Comparison of ENCODE assay signal across 11 cellular contexts in the genomic region with DNA sequence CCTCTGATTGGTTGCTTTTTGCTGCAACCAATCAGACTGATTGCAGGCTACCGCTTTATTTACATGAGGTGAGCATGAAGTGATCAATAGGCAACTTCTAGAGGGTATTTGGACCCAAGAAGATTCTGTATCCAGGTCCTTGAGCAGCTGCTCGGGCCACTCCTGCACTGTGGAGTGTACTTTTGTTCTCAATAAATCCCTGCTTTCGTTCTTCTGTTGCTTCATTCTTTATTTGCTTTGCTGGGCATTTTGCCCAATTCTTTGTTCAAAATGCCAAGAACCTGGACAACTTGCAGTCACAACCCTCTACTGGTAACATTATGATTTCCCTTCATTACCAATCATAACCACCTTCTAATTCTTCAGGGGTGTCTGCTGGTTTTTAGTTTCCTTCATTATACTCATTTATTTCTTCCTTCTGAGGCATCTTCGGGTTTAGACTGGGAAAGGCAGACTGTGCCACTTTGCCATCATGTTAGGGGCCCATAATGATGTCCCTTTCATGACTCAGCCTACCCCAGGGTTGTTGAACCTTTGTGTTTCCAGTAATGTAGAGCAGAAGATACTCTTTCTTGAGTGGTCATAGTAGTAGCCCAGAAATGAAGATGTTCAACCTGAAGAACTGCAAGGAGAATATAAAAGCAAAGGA. TPM values are rescaled to one million over a fixed set of nuclear protein-coding genes. Genes with fewer than 3 reads are reported as not detected.
DNase-seq lines count a peak whose midpoint lies in the region; ATAC-seq and TF ChIP-seq lines count a peak whose summit lies in the region.
"Had no signal": no experiment of that assay in that cellular context is flagged by ENCODE, and none has a peak within 500 bp of the region (broad histone marks: within the 10 kb centered on the region; RNA-seq: fewer than 3 reads in every experiment).

No MANE protein-coding gene starts in this region.

- H3K4me3 ChIP-seq in subcutaneous abdominal adipose tissue (ENCODE audit: low read depth in 1 of 5, low read length in 5 of 5) (peak overlapping the region in 2 of 5 donors; percentile 37 to 39), spleen (no peak overlapping the region)
- H3K4me3 ChIP-seq: GM12878 had no signal

- H3K36me3 ChIP-seq in subcutaneous abdominal adipose tissue (ENCODE audit: control insufficient read depth in 5 of 5, insufficient read depth in 5 of 5, low read length in 5 of 5) (no peaks in the 10 kb centered on the region), spleen (no peaks in the 10 kb centered on the region)

- intact Hi-C loops in left cardiac atrium (cut with DNase I): no loop called here
- intact Hi-C loops in spleen (cut with DNase I; ENCODE audit: low total_unique reads): no loop called here

- TF ChIP-seq POLR2A in spleen (IDR thresholded peaks at IDR 0.05): no peak

- H3K9me3 ChIP-seq in subcutaneous abdominal adipose tissue (ENCODE audit: control insufficient read depth in 5 of 5, low read length in 5 of 5) (no peaks in the 10 kb centered on the region), spleen (no peaks in the 10 kb centered on the region)

- ATAC-seq in left cardiac atrium (no peak), foreskin keratinocyte (no peak)
- ATAC-seq: GM12878 had no signal

- H3K9ac ChIP-seq in subcutaneous abdominal adipose tissue (ENCODE audit: low read length in 5 of 5): no peak overlapping the region

- H3K27me3 ChIP-seq in subcutaneous abdominal adipose tissue (ENCODE audit: control insufficient read depth in 5 of 5, insufficient read depth in 4 of 5, low read length in 5 of 5) (no peaks in the 10 kb centered on the region), foreskin keratinocyte (no peaks in the 10 kb centered on the region), spleen (replicated peaks in 1 of 7) (no peaks in the 10 kb centered on the region)

- TF ChIP-seq CTCF in RWPE1 (conservative IDR thresholded peaks at IDR 0.05; ENCODE audit: low read depth): no peak
- no peak for TF ChIP-seq CTCF in foreskin keratinocyte (conservative IDR thresholded peaks at IDR 0.05)
- TF ChIP-seq CTCF in spleen (IDR thresholded peaks at IDR 0.05 in 8 of 11, conservative IDR thresholded peaks at IDR 0.05 in 3 of 11): no peak

- POLR2A ChIA-PET in RWPE1 (lab: Yijun Ruan, JAX; ENCODE audit: low non-redundant PET): no interaction called here

- 83 to 93% (median 87%) methylated on average over 4 of the region's 4 CpGs for WGBS in spleen, 5 donors

- peaks cover 0 to 15% (median 7%) of the 10 kb centered on the region in 5 donors for H3K4me1 ChIP-seq in subcutaneous abdominal adipose tissue (ENCODE audit: control insufficient read depth in 5 of 5, insufficient read depth in 5 of 5, low read length in 5 of 5)
- H3K4me1 ChIP-seq in foreskin keratinocyte: no peaks in the 10 kb centered on the region
- H3K4me1 ChIP-seq in spleen: no peaks in the 10 kb centered on the region

- peak; percentile 25 for DNase-seq in DMS 273 (lab: John Stamatoyannopoulos, UW; ENCODE audit: unreplicated experiment)
- no peak for DNase-seq in DMS 273 treated with DMSO at 0.1 percent for 48 hours (lab: John Stamatoyannopoulos, UW)
- no peak for DNase-seq in RWPE1 (ENCODE audit: low spot score)
- DNase-seq in fibroblast of the conjunctiva (ENCODE audit: low read depth): peak; percentile 53
- DNase-seq in left cardiac atrium: no peak
- DNase-seq in foreskin keratinocyte: no peak
- no peak for DNase-seq in spleen
- DNase-seq: MM.1S, retina had no signal

- peak overlapping the region; percentile 65 for H3K27ac ChIP-seq in RWPE1
- peak overlapping the region; percentile 30 for H3K27ac ChIP-seq in subcutaneous abdominal adipose tissue (ENCODE audit: low read depth, low read length)
- H3K27ac ChIP-seq in foreskin keratinocyte: no peak overlapping the region
- no peak overlapping the region for H3K27ac ChIP-seq in spleen

- CTCF ChIA-PET in RWPE1 (lab: Yijun Ruan, JAX): no interaction called here

RNA-seq across cellular contexts. Expression of gene LIMA1, which starts 43.4 kb away (rescaled TPM):
- total RNA-seq in left cardiac atrium (10 to 100 TPM; 30.6 to 37.7 TPM), foreskin keratinocyte (512 and 582 TPM in 2 replicates), spleen (100 to 1,000 TPM in 1 of 7 donors, 10 to 100 TPM in 6; 59.5 to 102 (median 64.3) TPM)
- polyA plus RNA-seq in foreskin keratinocyte (244 and 245 TPM in 2 replicates), spleen (10 to 100 TPM; 15.3 to 45.1 (median 22.7) TPM)

Comparison
In these comparisons a context has a peak if more than half of its experiments do, and no peak if none do; other contexts are left out.
1. DNase-seq: peak in DMS 273 (single experiment) and fibroblast of the conjunctiva (single experiment); none in DMS 273 treated with DMSO at 0.1 percent for 48 hours (single experiment), RWPE1 (single experiment), left cardiac atrium (single experiment), foreskin keratinocyte (0 of 2) and spleen (single experiment).
2. H3K27ac ChIP-seq: peak in RWPE1 (single experiment) and subcutaneous abdominal adipose tissue (single experiment); none in foreskin keratinocyte (single experiment) and spleen (0 of 8).